ENCODE assay signal across 16 cellular contexts in genomic region chr1:228801068-228801467, GRCh38.
"Had no signal": no experiment of that assay in that cellular context is flagged by ENCODE, and none has a peak within 500 bp of the region (broad histone marks: within the 10 kb centered on the region; RNA-seq: fewer than 3 reads in every experiment).

No MANE protein-coding gene starts in this region.

- H3K4me3 Mint-ChIP-seq: activated naive CD8-positive, alpha-beta T cell; neural crest cell; T-helper 2 cell treated with Interferon-gamma antibody and Interleukin-4, amounts not matched to agents 5 μg/mL and 100 μg/mL, for 36 hours had no signal

- H3K27me3 Mint-ChIP-seq: activated naive CD8-positive, alpha-beta T cell had no signal

- H3K27ac Mint-ChIP-seq: T-helper 2 cell treated with Interferon-gamma antibody and Interleukin-4, amounts not matched to agents 5 μg/mL and 100 μg/mL, for 36 hours had no signal

- H3K27me3 ChIP-seq: ascending aorta, dorsolateral prefrontal cortex, esophagus squamous epithelium, pancreas, upper lobe of left lung had no signal

- ATAC-seq: heart right ventricle had no signal

- DNase-seq: activated CD4-positive, alpha-beta T cell treated with anti-CD3 and anti-CD28 coated beads, Interleukin-2, amount 50 U/mL, for 1 hour; activated effector memory CD4-positive, alpha-beta T cell treated with anti-CD3 and anti-CD28 coated beads, Interleukin-2, amount 50 U/mL, for 16 hours; activated T-cell treated with anti-CD3 and anti-CD28 coated beads, Interleukin-2, amount 50 U/mL, for 1 hour; dorsolateral prefrontal cortex; esophagus squamous epithelium; foreskin melanocyte; heart right ventricle; left ventricle myocardium inferior; mesendoderm; pancreas had no signal

- H3K36me3 ChIP-seq: ascending aorta, esophagus squamous epithelium, heart right ventricle, left ventricle myocardium inferior, pancreas, upper lobe of left lung had no signal

- H3K9me3 Mint-ChIP-seq: neural crest cell had no signal

- H3K4me1 ChIP-seq: ascending aorta had no signal

- H3K4me3 ChIP-seq: ascending aorta, dorsolateral prefrontal cortex, esophagus squamous epithelium, heart right ventricle, left ventricle myocardium inferior, pancreas, skin epidermis, upper lobe of left lung had no signal

- H3K27ac ChIP-seq: ascending aorta, dorsolateral prefrontal cortex, heart right ventricle, left ventricle myocardium inferior, pancreas had no signal

- H3K9me3 ChIP-seq: ascending aorta, esophagus squamous epithelium, pancreas, upper lobe of left lung had no signal
